Comparison of ENCODE assay signal across 4 cellular contexts in the genomic region with DNA sequence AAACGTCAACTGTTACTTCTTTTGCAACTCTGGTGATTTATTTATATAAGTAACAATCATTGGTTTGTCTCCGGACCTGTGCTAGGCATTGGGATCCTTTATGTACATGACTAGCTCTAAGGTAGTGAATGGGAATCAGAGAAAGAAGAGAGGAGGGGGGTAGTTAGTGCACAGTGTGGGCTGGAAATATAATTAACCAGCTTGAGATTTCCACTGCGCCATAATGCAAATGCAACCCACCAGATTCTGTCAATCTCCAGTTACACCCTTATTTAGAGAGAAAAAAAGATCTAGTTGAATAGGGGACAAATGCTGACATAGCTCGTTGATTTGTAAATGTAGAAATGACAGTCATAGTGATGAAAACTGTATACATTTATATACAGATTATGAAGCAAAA.
TF ChIP-seq lines count a peak whose summit lies in the region.

No MANE protein-coding gene starts in this region.

TF ChIP-seq in GM23338, 12 proteins besides CTCF, POLR2A, EP300 and RAD21:
- TF ChIP-seq, protein P1, sequence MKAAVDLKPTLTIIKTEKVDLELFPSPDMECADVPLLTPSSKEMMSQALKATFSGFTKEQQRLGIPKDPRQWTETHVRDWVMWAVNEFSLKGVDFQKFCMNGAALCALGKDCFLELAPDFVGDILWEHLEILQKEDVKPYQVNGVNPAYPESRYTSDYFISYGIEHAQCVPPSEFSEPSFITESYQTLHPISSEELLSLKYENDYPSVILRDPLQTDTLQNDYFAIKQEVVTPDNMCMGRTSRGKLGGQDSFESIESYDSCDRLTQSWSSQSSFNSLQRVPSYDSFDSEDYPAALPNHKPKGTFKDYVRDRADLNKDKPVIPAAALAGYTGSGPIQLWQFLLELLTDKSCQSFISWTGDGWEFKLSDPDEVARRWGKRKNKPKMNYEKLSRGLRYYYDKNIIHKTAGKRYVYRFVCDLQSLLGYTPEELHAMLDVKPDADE (IDR thresholded peaks at IDR 0.05): no peak

TF ChIP-seq in K562, 482 proteins besides CTCF, POLR2A, EP300 and RAD21:
- TF ChIP-seq TRIM24 (IDR thresholded peaks at IDR 0.05) (no peak), ZNF143 (CRISPR knock-in tag; IDR thresholded peaks at IDR 0.05) (no peak), ZNF316 (IDR thresholded peaks at IDR 0.05) (0 out of 2 replicates have a peak, but pooled peaks have one; percentile 6), ARNT (IDR thresholded peaks at IDR 0.05) (no peak)

TF ChIP-seq in H1, 55 proteins besides CTCF, POLR2A, EP300 and RAD21:
- no peak for TF ChIP-seq SRF (IDR thresholded peaks at IDR 0.05; ENCODE audit: low read depth, low read length)
- TF ChIP-seq, protein P2, sequence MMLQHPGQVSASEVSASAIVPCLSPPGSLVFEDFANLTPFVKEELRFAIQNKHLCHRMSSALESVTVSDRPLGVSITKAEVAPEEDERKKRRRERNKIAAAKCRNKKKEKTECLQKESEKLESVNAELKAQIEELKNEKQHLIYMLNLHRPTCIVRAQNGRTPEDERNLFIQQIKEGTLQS (IDR thresholded peaks at IDR 0.05; ENCODE audit: insufficient read depth, low read depth, low read length): no peak
- no peak for TF ChIP-seq CHD2 (IDR thresholded peaks at IDR 0.05; ENCODE audit: low read length)
- TF ChIP-seq TAF1 (IDR thresholded peaks at IDR 0.05; ENCODE audit: low read depth, low read length): no peak
- TF ChIP-seq SUZ12 (IDR thresholded peaks at IDR 0.05; ENCODE audit: low read length): no peak
- no peak for TF ChIP-seq BCL11A (IDR thresholded peaks at IDR 0.05; ENCODE audit: low read depth in 2 of 2, low read length in 2 of 2)
- TF ChIP-seq CBX8 (IDR thresholded peaks at IDR 0.05; ENCODE audit: borderline replicate concordance, low read depth, low read length): no peak
- TF ChIP-seq TEAD4 (IDR thresholded peaks at IDR 0.05; ENCODE audit: low read depth, low read length): no peak
- TF ChIP-seq CHD1 (IDR thresholded peaks at IDR 0.05; ENCODE audit: low read depth, low read length): no peak

TF ChIP-seq in neural cell, 6 proteins besides CTCF, POLR2A, EP300 and RAD21:
- no peak for TF ChIP-seq TAF1 (IDR thresholded peaks at IDR 0.05; ENCODE audit: low read depth)
- no peak for TF ChIP-seq SMC3 (conservative IDR thresholded peaks at IDR 0.05; ENCODE audit: poor library complexity)
- TF ChIP-seq, protein P3, sequence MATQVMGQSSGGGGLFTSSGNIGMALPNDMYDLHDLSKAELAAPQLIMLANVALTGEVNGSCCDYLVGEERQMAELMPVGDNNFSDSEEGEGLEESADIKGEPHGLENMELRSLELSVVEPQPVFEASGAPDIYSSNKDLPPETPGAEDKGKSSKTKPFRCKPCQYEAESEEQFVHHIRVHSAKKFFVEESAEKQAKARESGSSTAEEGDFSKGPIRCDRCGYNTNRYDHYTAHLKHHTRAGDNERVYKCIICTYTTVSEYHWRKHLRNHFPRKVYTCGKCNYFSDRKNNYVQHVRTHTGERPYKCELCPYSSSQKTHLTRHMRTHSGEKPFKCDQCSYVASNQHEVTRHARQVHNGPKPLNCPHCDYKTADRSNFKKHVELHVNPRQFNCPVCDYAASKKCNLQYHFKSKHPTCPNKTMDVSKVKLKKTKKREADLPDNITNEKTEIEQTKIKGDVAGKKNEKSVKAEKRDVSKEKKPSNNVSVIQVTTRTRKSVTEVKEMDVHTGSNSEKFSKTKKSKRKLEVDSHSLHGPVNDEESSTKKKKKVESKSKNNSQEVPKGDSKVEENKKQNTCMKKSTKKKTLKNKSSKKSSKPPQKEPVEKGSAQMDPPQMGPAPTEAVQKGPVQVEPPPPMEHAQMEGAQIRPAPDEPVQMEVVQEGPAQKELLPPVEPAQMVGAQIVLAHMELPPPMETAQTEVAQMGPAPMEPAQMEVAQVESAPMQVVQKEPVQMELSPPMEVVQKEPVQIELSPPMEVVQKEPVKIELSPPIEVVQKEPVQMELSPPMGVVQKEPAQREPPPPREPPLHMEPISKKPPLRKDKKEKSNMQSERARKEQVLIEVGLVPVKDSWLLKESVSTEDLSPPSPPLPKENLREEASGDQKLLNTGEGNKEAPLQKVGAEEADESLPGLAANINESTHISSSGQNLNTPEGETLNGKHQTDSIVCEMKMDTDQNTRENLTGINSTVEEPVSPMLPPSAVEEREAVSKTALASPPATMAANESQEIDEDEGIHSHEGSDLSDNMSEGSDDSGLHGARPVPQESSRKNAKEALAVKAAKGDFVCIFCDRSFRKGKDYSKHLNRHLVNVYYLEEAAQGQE (IDR thresholded peaks at IDR 0.05; ENCODE audit: borderline replicate concordance): no peak
- no peak for TF ChIP-seq MXI1 (conservative IDR thresholded peaks at IDR 0.05; ENCODE audit: poor library complexity, severe bottlenecking)
- TF ChIP-seq POLR2AphosphoS5 (IDR thresholded peaks at IDR 0.05): no peak
